In the genomic region with DNA sequence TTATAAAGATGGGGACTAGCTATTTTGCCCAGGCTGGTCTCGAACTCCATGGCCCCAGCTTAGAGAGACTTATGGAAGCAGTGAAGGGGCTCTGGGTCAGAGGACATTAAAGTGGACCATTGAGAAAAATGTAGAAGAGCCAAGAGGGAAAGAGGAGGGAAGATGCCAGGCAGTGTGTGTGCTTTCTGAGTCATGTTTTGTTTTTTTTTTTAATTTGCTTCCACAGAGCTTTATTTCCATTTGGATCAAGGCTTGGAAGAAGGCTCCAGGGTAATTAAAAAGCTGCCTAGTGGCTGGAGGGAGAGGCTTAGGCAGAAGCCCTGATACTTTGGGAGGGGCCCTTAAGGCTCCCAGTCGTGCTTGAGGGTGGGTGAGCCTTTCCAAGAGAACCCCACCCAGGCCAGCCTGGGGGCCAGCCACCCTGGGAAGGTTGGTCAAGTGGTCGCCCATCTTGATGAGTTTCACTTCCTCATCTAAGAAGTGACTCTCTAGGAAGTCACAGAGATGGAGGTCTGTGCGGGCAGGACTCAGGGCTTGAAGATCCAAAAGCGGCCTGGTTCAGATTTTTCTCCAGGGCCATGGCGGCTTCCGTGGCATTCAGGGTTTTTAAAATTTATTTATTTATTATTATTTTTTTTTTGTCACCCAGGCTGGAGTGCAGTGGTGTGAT, we compare ENCODE assay signal across 1 cellular context.
TF ChIP-seq lines count a peak whose summit lies in the region.

No MANE protein-coding gene starts in this region.

TF ChIP-seq in GM23338, 12 proteins besides CTCF, POLR2A, EP300 and RAD21:
- TF ChIP-seq, protein P1, sequence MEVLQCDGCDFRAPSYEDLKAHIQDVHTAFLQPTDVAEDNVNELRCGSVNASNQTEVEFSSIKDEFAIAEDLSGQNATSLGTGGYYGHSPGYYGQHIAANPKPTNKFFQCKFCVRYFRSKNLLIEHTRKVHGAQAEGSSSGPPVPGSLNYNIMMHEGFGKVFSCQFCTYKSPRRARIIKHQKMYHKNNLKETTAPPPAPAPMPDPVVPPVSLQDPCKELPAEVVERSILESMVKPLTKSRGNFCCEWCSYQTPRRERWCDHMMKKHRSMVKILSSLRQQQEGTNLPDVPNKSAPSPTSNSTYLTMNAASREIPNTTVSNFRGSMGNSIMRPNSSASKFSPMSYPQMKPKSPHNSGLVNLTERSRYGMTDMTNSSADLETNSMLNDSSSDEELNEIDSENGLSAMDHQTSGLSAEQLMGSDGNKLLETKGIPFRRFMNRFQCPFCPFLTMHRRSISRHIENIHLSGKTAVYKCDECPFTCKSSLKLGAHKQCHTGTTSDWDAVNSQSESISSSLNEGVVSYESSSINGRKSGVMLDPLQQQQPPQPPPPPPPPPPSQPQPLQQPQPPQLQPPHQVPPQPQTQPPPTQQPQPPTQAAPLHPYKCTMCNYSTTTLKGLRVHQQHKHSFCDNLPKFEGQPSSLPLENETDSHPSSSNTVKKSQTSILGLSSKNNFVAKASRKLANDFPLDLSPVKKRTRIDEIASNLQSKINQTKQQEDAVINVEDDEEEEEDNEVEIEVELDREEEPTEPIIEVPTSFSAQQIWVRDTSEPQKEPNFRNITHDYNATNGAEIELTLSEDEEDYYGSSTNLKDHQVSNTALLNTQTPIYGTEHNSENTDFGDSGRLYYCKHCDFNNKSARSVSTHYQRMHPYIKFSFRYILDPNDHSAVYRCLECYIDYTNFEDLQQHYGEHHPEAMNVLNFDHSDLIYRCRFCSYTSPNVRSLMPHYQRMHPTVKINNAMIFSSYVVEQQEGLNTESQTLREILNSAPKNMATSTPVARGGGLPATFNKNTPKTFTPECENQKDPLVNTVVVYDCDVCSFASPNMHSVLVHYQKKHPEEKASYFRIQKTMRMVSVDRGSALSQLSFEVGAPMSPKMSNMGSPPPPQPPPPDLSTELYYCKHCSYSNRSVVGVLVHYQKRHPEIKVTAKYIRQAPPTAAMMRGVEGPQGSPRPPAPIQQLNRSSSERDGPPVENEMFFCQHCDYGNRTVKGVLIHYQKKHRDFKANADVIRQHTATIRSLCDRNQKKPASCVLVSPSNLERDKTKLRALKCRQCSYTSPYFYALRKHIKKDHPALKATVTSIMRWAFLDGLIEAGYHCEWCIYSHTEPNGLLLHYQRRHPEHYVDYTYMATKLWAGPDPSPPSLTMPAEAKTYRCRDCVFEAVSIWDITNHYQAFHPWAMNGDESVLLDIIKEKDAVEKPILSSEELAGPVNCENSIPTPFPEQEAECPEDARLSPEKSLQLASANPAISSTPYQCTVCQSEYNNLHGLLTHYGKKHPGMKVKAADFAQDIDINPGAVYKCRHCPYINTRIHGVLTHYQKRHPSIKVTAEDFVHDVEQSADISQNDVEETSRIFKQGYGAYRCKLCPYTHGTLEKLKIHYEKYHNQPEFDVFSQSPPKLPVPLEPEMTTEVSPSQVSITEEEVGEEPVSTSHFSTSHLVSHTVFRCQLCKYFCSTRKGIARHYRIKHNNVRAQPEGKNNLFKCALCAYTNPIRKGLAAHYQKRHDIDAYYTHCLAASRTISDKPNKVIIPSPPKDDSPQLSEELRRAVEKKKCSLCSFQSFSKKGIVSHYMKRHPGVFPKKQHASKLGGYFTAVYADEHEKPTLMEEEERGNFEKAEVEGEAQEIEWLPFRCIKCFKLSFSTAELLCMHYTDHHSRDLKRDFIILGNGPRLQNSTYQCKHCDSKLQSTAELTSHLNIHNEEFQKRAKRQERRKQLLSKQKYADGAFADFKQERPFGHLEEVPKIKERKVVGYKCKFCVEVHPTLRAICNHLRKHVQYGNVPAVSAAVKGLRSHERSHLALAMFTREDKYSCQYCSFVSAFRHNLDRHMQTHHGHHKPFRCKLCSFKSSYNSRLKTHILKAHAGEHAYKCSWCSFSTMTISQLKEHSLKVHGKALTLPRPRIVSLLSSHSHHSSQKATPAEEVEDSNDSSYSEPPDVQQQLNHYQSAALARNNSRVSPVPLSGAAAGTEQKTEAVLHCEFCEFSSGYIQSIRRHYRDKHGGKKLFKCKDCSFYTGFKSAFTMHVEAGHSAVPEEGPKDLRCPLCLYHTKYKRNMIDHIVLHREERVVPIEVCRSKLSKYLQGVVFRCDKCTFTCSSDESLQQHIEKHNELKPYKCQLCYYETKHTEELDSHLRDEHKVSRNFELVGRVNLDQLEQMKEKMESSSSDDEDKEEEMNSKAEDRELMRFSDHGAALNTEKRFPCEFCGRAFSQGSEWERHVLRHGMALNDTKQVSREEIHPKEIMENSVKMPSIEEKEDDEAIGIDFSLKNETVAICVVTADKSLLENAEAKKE (CRISPR knock-in tag; IDR thresholded peaks at IDR 0.05) = no peak
- TF ChIP-seq CREB1 (CRISPR knock-in tag; IDR thresholded peaks at IDR 0.05; ENCODE audit: low read depth) (no peak), REST (IDR thresholded peaks at IDR 0.05; ENCODE audit: unreplicated experiment) (no peak), NANOG (IDR thresholded peaks at IDR 0.05; ENCODE audit: borderline replicate concordance) (no peak), EZH2 (IDR thresholded peaks at IDR 0.05; ENCODE audit: low read depth, unreplicated experiment) (no peak), POLR2AphosphoS5 (IDR thresholded peaks at IDR 0.05; ENCODE audit: low read depth) (no peak), EZH2phosphoT487 (IDR thresholded peaks at IDR 0.05; ENCODE audit: unreplicated experiment) (no peak), JUNB (IDR thresholded peaks at IDR 0.05; ENCODE audit: unreplicated experiment) (no peak), STAT1 (IDR thresholded peaks at IDR 0.05; ENCODE audit: unreplicated experiment) (no peak), ZNF331 (CRISPR knock-in tag; IDR thresholded peaks at IDR 0.05; ENCODE audit: low read depth) (no peak), ZNF114 (CRISPR knock-in tag; IDR thresholded peaks at IDR 0.05) (no peak)
- TF ChIP-seq, protein P2, sequence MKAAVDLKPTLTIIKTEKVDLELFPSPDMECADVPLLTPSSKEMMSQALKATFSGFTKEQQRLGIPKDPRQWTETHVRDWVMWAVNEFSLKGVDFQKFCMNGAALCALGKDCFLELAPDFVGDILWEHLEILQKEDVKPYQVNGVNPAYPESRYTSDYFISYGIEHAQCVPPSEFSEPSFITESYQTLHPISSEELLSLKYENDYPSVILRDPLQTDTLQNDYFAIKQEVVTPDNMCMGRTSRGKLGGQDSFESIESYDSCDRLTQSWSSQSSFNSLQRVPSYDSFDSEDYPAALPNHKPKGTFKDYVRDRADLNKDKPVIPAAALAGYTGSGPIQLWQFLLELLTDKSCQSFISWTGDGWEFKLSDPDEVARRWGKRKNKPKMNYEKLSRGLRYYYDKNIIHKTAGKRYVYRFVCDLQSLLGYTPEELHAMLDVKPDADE (IDR thresholded peaks at IDR 0.05) = no peak
